ENCODE assay signal across 9 cellular contexts in the genomic region with DNA sequence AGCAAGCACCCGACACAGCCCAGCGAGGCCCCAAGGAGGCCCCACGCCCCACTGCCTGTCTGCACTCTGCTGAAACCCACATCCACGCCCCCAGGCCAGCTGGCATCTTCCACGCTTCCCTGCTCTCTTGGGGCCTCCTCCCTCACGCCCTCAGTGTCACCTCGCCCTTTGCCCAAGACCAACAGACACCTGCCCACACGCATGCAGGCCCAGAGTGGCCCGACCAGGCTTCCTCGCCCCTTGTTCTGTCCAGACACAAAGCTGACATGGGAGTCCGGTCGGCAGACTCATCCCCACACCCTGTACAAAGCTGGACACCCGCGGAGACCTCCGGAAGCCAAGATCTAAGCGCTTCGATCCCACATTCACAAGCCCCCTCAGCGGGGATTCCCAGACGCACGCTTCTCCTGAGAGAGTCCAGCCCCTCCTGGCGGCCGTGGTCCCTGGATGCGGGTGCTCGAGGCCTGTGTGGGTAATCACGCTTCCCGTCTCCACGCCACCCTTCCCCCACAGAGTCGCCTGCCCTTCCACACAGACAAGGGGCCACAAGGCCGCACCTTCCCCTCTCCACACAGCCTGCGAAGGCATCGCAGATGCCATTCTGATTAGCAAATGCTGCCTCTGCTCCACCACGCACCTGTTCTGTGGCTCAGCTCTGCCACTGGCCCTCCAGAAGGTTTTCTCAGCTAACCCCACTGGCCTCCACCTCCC.
DNase-seq lines count a peak whose midpoint lies in the region; ATAC-seq, FAIRE-seq and TF ChIP-seq lines count a peak whose summit lies in the region.
"Had no signal": no experiment of that assay in that cellular context is flagged by ENCODE, and none has a peak within 500 bp of the region (broad histone marks: within the 10 kb centered on the region; RNA-seq: fewer than 3 reads in every experiment).

No MANE protein-coding gene starts in this region.

- ATAC-seq in GM21723 (IDR thresholded peaks at IDR 0.05; ENCODE audit: unreplicated experiment), result peak; percentile 69

- H3K27me3 Mint-ChIP-seq in mesothelial cell of epicardium (ENCODE audit: low read depth), result no peaks in the 10 kb centered on the region

- H3K4me1 ChIP-seq in adrenal gland (replicated peaks in 1 of 2), result no peaks in the 10 kb centered on the region

- no peaks in the 10 kb centered on the region for H3K27me3 ChIP-seq in adrenal gland

- no peak overlapping the region for H3K27ac ChIP-seq in adrenal gland

- no peak overlapping the region for H3K4me3 ChIP-seq in adrenal gland

- peaks cover 15% of the 10 kb centered on the region for H3K4me1 Mint-ChIP-seq in mesothelial cell of epicardium

- peak; percentile 21 for FAIRE-seq in GM12892 (lab: Jason Lieb, UNC)

- peak overlapping the region; percentile 40 for H3K27ac Mint-ChIP-seq in mesothelial cell of epicardium
- H3K27ac Mint-ChIP-seq: natural killer cell had no signal

- DNase-seq in GM12892 (ENCODE audit: insufficient read length), result peak; percentile 52
- peak; percentile 48 for DNase-seq in MV-4-11 (lab: John Stamatoyannopoulos, UW)
- no peak for DNase-seq in mesothelial cell of epicardium (ENCODE audit: low spot score in 2 of 2, unreplicated experiment in 2 of 2)
- no peak for DNase-seq in adrenal gland
- DNase-seq in NCI-H1930 (lab: John Stamatoyannopoulos, UW), result no peak
- DNase-seq in dedifferentiated amniotic fluid mesenchymal stem cell (ENCODE audit: extremely low spot score), result no peak
- DNase-seq in NCI-H226, result no peak
- DNase-seq: natural killer cell had no signal

- peaks cover 16% of the 10 kb centered on the region for H3K36me3 Mint-ChIP-seq in mesothelial cell of epicardium
- H3K36me3 Mint-ChIP-seq: natural killer cell had no signal

- H3K9me3 ChIP-seq in adrenal gland (replicated peaks in 1 of 3), result no peaks in the 10 kb centered on the region

- no peaks in the 10 kb centered on the region for H3K9me3 Mint-ChIP-seq in mesothelial cell of epicardium
- H3K9me3 Mint-ChIP-seq: natural killer cell had no signal

- TF ChIP-seq POLR2A in GM12892 (IDR thresholded peaks at IDR 0.05; ENCODE audit: low read depth, low read length), result no peak
- no peak for TF ChIP-seq POLR2A in adrenal gland (IDR thresholded peaks at IDR 0.05)

- 85 to 92% (median 90%) methylated on average over 30 to 32 of the region's 32 CpGs for WGBS in adrenal gland, 4 donors

- TF ChIP-seq CTCF in mesothelial cell of epicardium (IDR thresholded peaks at IDR 0.05; ENCODE audit: unreplicated experiment), result no peak
- TF ChIP-seq CTCF in adrenal gland (IDR thresholded peaks at IDR 0.05), result no peak

- H3K36me3 ChIP-seq in adrenal gland (replicated peaks in 1 of 2), result no peaks in the 10 kb centered on the region

- intact Hi-C loops in adrenal gland (cut with DNase I), result no loop called here

- no peak overlapping the region for H3K4me3 Mint-ChIP-seq in mesothelial cell of epicardium
- H3K4me3 Mint-ChIP-seq: natural killer cell had no signal

Comparison
In these comparisons a context has a peak if more than half of its experiments do, and no peak if none do; other contexts are left out.
1. DNase-seq: peak in GM12892 (single experiment) and MV-4-11 (single experiment); none in mesothelial cell of epicardium (0 of 2), adrenal gland (0 of 7), NCI-H1930 (0 of 2), dedifferentiated amniotic fluid mesenchymal stem cell (single experiment) and NCI-H226 (single experiment).